Comparison of ENCODE assay signal across 20 cellular contexts in genomic region chr11:8692417-8692816, GRCh38.
"Had no signal": no experiment of that assay in that cellular context is flagged by ENCODE, and none has a peak within 500 bp of the region (broad histone marks: within the 10 kb centered on the region; RNA-seq: fewer than 3 reads in every experiment).

No MANE protein-coding gene starts in this region.

- ATAC-seq: activated CD8-positive, alpha-beta memory T cell treated with anti-CD3 and anti-CD28 coated beads, Interleukin-2, amount 10 ng/mL, durations not matched to agents 7 days and 5 days; left lung; naive thymus-derived CD8-positive, alpha-beta T cell had no signal

- H3K27me3 Mint-ChIP-seq: activated CD4-positive, alpha-beta memory T cell treated with anti-CD3 and anti-CD28 coated beads for 36 hours; activated CD8-positive, alpha-beta memory T cell treated with anti-CD3 and anti-CD28 coated beads, Interleukin-2, amount 10 ng/mL, durations not matched to agents 7 days and 5 days; activated T-cell treated with anti-CD3 and anti-CD28 coated beads, Interleukin-2, amount 50 U/mL, for 24 hours; memory B cell; naive thymus-derived CD8-positive, alpha-beta T cell had no signal

- DNase-seq: activated CD4-positive, alpha-beta memory T cell treated with anti-CD3 and anti-CD28 coated beads for 36 hours; activated CD4-positive, alpha-beta T cell treated with anti-CD3 and anti-CD28 coated beads for 1 hour; activated CD8-positive, alpha-beta memory T cell treated with anti-CD3 and anti-CD28 coated beads, Interleukin-2, amount 10 ng/mL, durations not matched to agents 7 days and 5 days; activated gamma-delta T cell treated with Interleukin-2 at 50 U/mL for 16 hours; activated T-cell treated with anti-CD3 and anti-CD28 coated beads, Interleukin-2, amount 50 U/mL, for 24 hours; esophagus squamous epithelium; hippocampal formation; left lung; naive thymus-derived CD8-positive, alpha-beta T cell; stimulated activated CD4-positive, alpha-beta T cell treated with anti-CD3 and anti-CD28 coated beads, Interleukin-4, amount 100 ng/mL, for 24 hours; stimulated activated naive CD4-positive, alpha-beta T cell; T-helper 9 cell had no signal

- H3K36me3 ChIP-seq: breast epithelium had no signal

- H3K4me3 Mint-ChIP-seq: activated CD4-positive, alpha-beta memory T cell treated with anti-CD3 and anti-CD28 coated beads for 36 hours; activated CD8-positive, alpha-beta memory T cell treated with anti-CD3 and anti-CD28 coated beads, Interleukin-2, amount 10 ng/mL, durations not matched to agents 7 days and 5 days; activated T-cell treated with anti-CD3 and anti-CD28 coated beads, Interleukin-2, amount 50 U/mL, for 24 hours; memory B cell; naive thymus-derived CD8-positive, alpha-beta T cell had no signal

- H3K9me3 Mint-ChIP-seq: activated CD4-positive, alpha-beta memory T cell treated with anti-CD3 and anti-CD28 coated beads for 36 hours; activated T-cell treated with anti-CD3 and anti-CD28 coated beads, Interleukin-2, amount 50 U/mL, for 24 hours; naive thymus-derived CD8-positive, alpha-beta T cell had no signal

- H3K27me3 ChIP-seq: ascending aorta, breast epithelium, esophagus squamous epithelium, left lung, tibial nerve, vagina had no signal

- FAIRE-seq: endometrium, kidney had no signal

- H3K27ac ChIP-seq: ascending aorta, left lung, vagina had no signal

- H3K9me3 ChIP-seq: ascending aorta, breast epithelium, esophagus squamous epithelium, left lung, tibial nerve, vagina had no signal

- H3K4me3 ChIP-seq: ascending aorta, breast epithelium, esophagus squamous epithelium, left lung, skin epidermis, tibial nerve, vagina had no signal

- H3K27ac Mint-ChIP-seq: activated CD4-positive, alpha-beta memory T cell treated with anti-CD3 and anti-CD28 coated beads for 36 hours; activated CD8-positive, alpha-beta memory T cell treated with anti-CD3 and anti-CD28 coated beads, Interleukin-2, amount 10 ng/mL, durations not matched to agents 7 days and 5 days; memory B cell; naive thymus-derived CD8-positive, alpha-beta T cell had no signal
